Comparison of ENCODE assay signal across 14 cellular contexts in genomic region chr2:196046123-196046917, GRCh38. TPM values are rescaled to one million over a fixed set of nuclear protein-coding genes. Genes with fewer than 3 reads are reported as not detected.
DNase-seq lines count a peak whose midpoint lies in the region; ATAC-seq and TF ChIP-seq lines count a peak whose summit lies in the region.
"Had no signal": no experiment of that assay in that cellular context is flagged by ENCODE, and none has a peak within 500 bp of the region (broad histone marks: within the 10 kb centered on the region; RNA-seq: fewer than 3 reads in every experiment).

No MANE protein-coding gene starts in this region.

- POLR2A ChIA-PET in activated CD4-positive, alpha-beta memory T cell treated with anti-CD3 and anti-CD28 coated beads, Interleukin-2, amount 10 ng/mL, durations not matched to agents 7 days and 5 days (lab: Charles Lee), result no interaction called here

- peaks cover 4% of the 10 kb centered on the region for H3K4me1 Mint-ChIP-seq in activated CD4-positive, alpha-beta memory T cell treated with anti-CD3 and anti-CD28 coated beads, Interleukin-2, amount 10 ng/mL, durations not matched to agents 7 days and 5 days
- H3K4me1 Mint-ChIP-seq: H9, neural crest cell had no signal

- no peaks in the 10 kb centered on the region for H3K4me1 ChIP-seq in testis

- DNase-seq in EH (ENCODE audit: low read depth), result peak; percentile 43
- peak; percentile 11 to 32 for DNase-seq in cardiac fibroblast (ENCODE audit: low read depth in 2 of 2)
- no peak for DNase-seq in activated gamma-delta T cell treated with Interleukin-2 at 50 U/mL for 16 hours
- DNase-seq in activated CD4-positive, alpha-beta memory T cell treated with anti-CD3 and anti-CD28 coated beads, Interleukin-2, amount 10 ng/mL, durations not matched to agents 7 days and 5 days, result no peak
- DNase-seq in testis, result no peak
- no peak for DNase-seq in COR-L47 (lab: John Stamatoyannopoulos, UW)
- DNase-seq: activated CD8-positive, alpha-beta T cell treated with anti-CD3 and anti-CD28 coated beads, Interleukin-2, amount 10 ng/mL, durations not matched to agents 7 days and 5 days; erythroblast; H9; islet precursor cell; NCI-H69 had no signal

- CTCF ChIA-PET in activated CD4-positive, alpha-beta memory T cell treated with anti-CD3 and anti-CD28 coated beads, Interleukin-2, amount 10 ng/mL, durations not matched to agents 7 days and 5 days (lab: Charles Lee), result interaction anchor here (2.1 kb wide), 1 partner anchor 22 kb away, joined by 10 read pairs; the partner anchor contains the start of gene DNAH7

- H3K4me3 ChIP-seq in cardiac fibroblast (replicated peaks in 1 of 2; ENCODE audit: low read depth in 2 of 2, low read length in 2 of 2), result no peak overlapping the region
- no peak overlapping the region for H3K4me3 ChIP-seq in testis

- WGBS in testis, 2 donors, result 89 to 90% methylated on average over 7 of the region's 7 CpGs

- H3K27me3 ChIP-seq in testis, result no peaks in the 10 kb centered on the region

- TF ChIP-seq POLR2A in testis (IDR thresholded peaks at IDR 0.05), result no peak

- ATAC-seq in GM21526 (IDR thresholded peaks at IDR 0.05; ENCODE audit: low FRiP score, unreplicated experiment) (peak; percentile 68), HG03457 (IDR thresholded peaks at IDR 0.05; ENCODE audit: unreplicated experiment) (peak; percentile 78)
- ATAC-seq: activated CD8-positive, alpha-beta T cell treated with anti-CD3 and anti-CD28 coated beads, Interleukin-2, amount 10 ng/mL, durations not matched to agents 7 days and 5 days had no signal

- TF ChIP-seq CTCF in cardiac fibroblast (IDR thresholded peaks at IDR 0.05; ENCODE audit: low read depth, low read length), result no peak
- TF ChIP-seq CTCF in testis (IDR thresholded peaks at IDR 0.05), result no peak

- no peak overlapping the region for H3K27ac Mint-ChIP-seq in activated CD4-positive, alpha-beta memory T cell treated with anti-CD3 and anti-CD28 coated beads, Interleukin-2, amount 10 ng/mL, durations not matched to agents 7 days and 5 days
- H3K27ac Mint-ChIP-seq: activated CD8-positive, alpha-beta T cell treated with anti-CD3 and anti-CD28 coated beads, Interleukin-2, amount 10 ng/mL, durations not matched to agents 7 days and 5 days; H9 had no signal

- peaks cover 11% of the 10 kb centered on the region for H3K27me3 Mint-ChIP-seq in activated CD4-positive, alpha-beta memory T cell treated with anti-CD3 and anti-CD28 coated beads, Interleukin-2, amount 10 ng/mL, durations not matched to agents 7 days and 5 days

- H3K27ac ChIP-seq in testis, result no peak overlapping the region

- no peak overlapping the region for H3K4me3 Mint-ChIP-seq in activated CD4-positive, alpha-beta memory T cell treated with anti-CD3 and anti-CD28 coated beads, Interleukin-2, amount 10 ng/mL, durations not matched to agents 7 days and 5 days
- H3K4me3 Mint-ChIP-seq: activated CD8-positive, alpha-beta T cell treated with anti-CD3 and anti-CD28 coated beads, Interleukin-2, amount 10 ng/mL, durations not matched to agents 7 days and 5 days; H9; neural crest cell had no signal

- no peaks in the 10 kb centered on the region for H3K9me3 ChIP-seq in testis

- no peaks in the 10 kb centered on the region for H3K9me3 Mint-ChIP-seq in activated CD4-positive, alpha-beta memory T cell treated with anti-CD3 and anti-CD28 coated beads, Interleukin-2, amount 10 ng/mL, durations not matched to agents 7 days and 5 days
- H3K9me3 Mint-ChIP-seq: H9 had no signal

- no peaks in the 10 kb centered on the region for H3K36me3 ChIP-seq in testis (ENCODE audit: low read depth, missing control alignments)

- intact Hi-C loops in testis (cut with DNase I; ENCODE audit: low total_unique reads), result no loop called here

- no peaks in the 10 kb centered on the region for H3K36me3 Mint-ChIP-seq in activated CD4-positive, alpha-beta memory T cell treated with anti-CD3 and anti-CD28 coated beads, Interleukin-2, amount 10 ng/mL, durations not matched to agents 7 days and 5 days (ENCODE audit: low read depth)

RNA-seq across cellular contexts. Expression of gene DNAH7, which starts 22.3 kb away (rescaled TPM):
- total RNA-seq in activated CD4-positive, alpha-beta memory T cell treated with anti-CD3 and anti-CD28 coated beads, Interleukin-2, amount 10 ng/mL, durations not matched to agents 7 days and 5 days, result not detected
- total RNA-seq in testis, result 10 to 100 TPM; 14.9 to 27.1 TPM
- 25.8 TPM for polyA plus RNA-seq in testis (ENCODE audit: insufficient read depth, low read depth, low replicate concordance)
- total RNA-seq: activated CD8-positive, alpha-beta T cell treated with anti-CD3 and anti-CD28 coated beads, Interleukin-2, amount 10 ng/mL, durations not matched to agents 7 days and 5 days had no signal

Comparison
In these comparisons a context has a peak if more than half of its experiments do, and no peak if none do; other contexts are left out.
1. DNase-seq: peak in EH (single experiment) and cardiac fibroblast (2 of 2); none in activated gamma-delta T cell treated with Interleukin-2 at 50 U/mL for 16 hours (single experiment), activated CD4-positive, alpha-beta memory T cell treated with anti-CD3 and anti-CD28 coated beads, Interleukin-2, amount 10 ng/mL, durations not matched to agents 7 days and 5 days (single experiment), testis (single experiment) and COR-L47 (single experiment).
2. RNA of gene DNAH7, which starts 22.3 kb away (total RNA-seq): 14.9 to 27.1 TPM in testis; not detected in activated CD4-positive, alpha-beta memory T cell treated with anti-CD3 and anti-CD28 coated beads, Interleukin-2, amount 10 ng/mL, durations not matched to agents 7 days and 5 days; every median in the first group is over 10 times any median in the second.